17 cellular contexts compared by ENCODE assay signal in genomic region chr7:151223728-151224127, GRCh38. TPM values are rescaled to one million over a fixed set of nuclear protein-coding genes. Genes with fewer than 3 reads are reported as not detected.
DNase-seq lines count a peak whose midpoint lies in the region; ATAC-seq and TF ChIP-seq lines count a peak whose summit lies in the region.
"Had no signal": no experiment of that assay in that cellular context is flagged by ENCODE, and none has a peak within 500 bp of the region (broad histone marks: within the 10 kb centered on the region; RNA-seq: fewer than 3 reads in every experiment).

No MANE protein-coding gene starts in this region.

- no CpG with 5 or more reads among the region's 14 CpGs for WGBS in neuronal stem cell (ENCODE audit: extremely low coverage in 2 of 2, insufficient read length in 2 of 2, insufficient replicate concordance in 1 of 2), 2 donors

- peak overlapping the region; percentile 13 for H3K9ac ChIP-seq in neuronal stem cell (ENCODE audit: low read depth, low read length, poor library complexity)

- no peak overlapping the region for H2BK15ac ChIP-seq in neuronal stem cell (ENCODE audit: low read length)

- H3K23ac ChIP-seq in neuronal stem cell (ENCODE audit: low read depth, low read length, poor library complexity), result no peak overlapping the region

- intact Hi-C loops in OCI-LY7 (cut with micrococcal nuclease; ENCODE audit: unreplicated experiment), result no loop called here

- peaks cover 6% of the 10 kb centered on the region for H3K79me1 ChIP-seq in neuronal stem cell (ENCODE audit: low read depth, low read length)

- no peak overlapping the region for H4K8ac ChIP-seq in neuronal stem cell (ENCODE audit: low read depth, low read length)

- H3K4ac ChIP-seq in neuronal stem cell (ENCODE audit: low read length), result no peak overlapping the region

- no peak overlapping the region for H2AK5ac ChIP-seq in neuronal stem cell (ENCODE audit: low read depth, low read length)

- POLR2A ChIA-PET in OCI-LY7 (lab: Charles Lee), result interaction anchor here (0.7 kb wide), 1 partner anchor 427 kb away, joined by 3 read pairs; no protein-coding TSS in a partner anchor

- peaks cover 20% of the 10 kb centered on the region for H3K4me1 ChIP-seq in DOHH2 (ENCODE audit: control insufficient read depth, low read length)
- peaks cover 22% of the 10 kb centered on the region for H3K4me1 ChIP-seq in OCI-LY7 (ENCODE audit: insufficient read depth, low read length, poor library complexity, severe bottlenecking)
- peaks cover 7 to 15% of the 10 kb centered on the region in 2 donors for H3K4me1 ChIP-seq in neuronal stem cell (ENCODE audit: control insufficient read depth in 2 of 2, insufficient read depth in 1 of 2, low read depth in 1 of 2, low read length in 2 of 2)
- H3K4me1 ChIP-seq: BE2C had no signal

- H3K9me3 ChIP-seq in DOHH2 (ENCODE audit: control insufficient read depth, insufficient read depth, low read length) (no peaks in the 10 kb centered on the region), OCI-LY7 (ENCODE audit: low read length) (no peaks in the 10 kb centered on the region), neuronal stem cell (replicated peaks in 1 of 2; ENCODE audit: control insufficient read depth in 2 of 2, insufficient read depth in 1 of 2, low read depth in 1 of 2, low read length in 2 of 2) (no peaks in the 10 kb centered on the region)
- H3K9me3 ChIP-seq: BE2C had no signal

- no TSS peak for BruUV-seq in OCI-LY7 (replicated peaks; lab: Mats Ljungman, UMichigan)

- H3K14ac ChIP-seq in neuronal stem cell (ENCODE audit: low read length), result no peak overlapping the region

- no peak overlapping the region for H2AFZ ChIP-seq in OCI-LY7 (ENCODE audit: low read length)
- no peak overlapping the region for H2AFZ ChIP-seq in neuronal stem cell (ENCODE audit: low read length)

- no peak overlapping the region for H2BK120ac ChIP-seq in neuronal stem cell (ENCODE audit: low read depth, low read length)

- no peak overlapping the region for H3K18ac ChIP-seq in neuronal stem cell (ENCODE audit: low read length)

- no peak for DNase-seq in OCI-LY7 (ENCODE audit: low spot score)
- DNase-seq in choroid plexus epithelial cell (ENCODE audit: low read depth), result no peak
- DNase-seq in neuronal stem cell (ENCODE audit: low spot score), result no peak
- no peak for DNase-seq in GM19238 (ENCODE audit: insufficient read length, low spot score)
- no peak for DNase-seq in inferior parietal cortex (ENCODE audit: extremely low spot score)
- DNase-seq: BE2C; CD8-positive, alpha-beta T cell; COR-L47; DMS153; DMS79 treated with DMSO at 0.1 percent for 48 hours; GF-D8 had no signal

- CTCF ChIA-PET in OCI-LY7 (lab: Charles Lee; ENCODE audit: unreplicated experiment), result no interaction called here

- no peak for ATAC-seq in GM18517 (IDR thresholded peaks at IDR 0.05; ENCODE audit: unreplicated experiment)
- ATAC-seq: CD8-positive, alpha-beta T cell; HCT116 had no signal

- H4K91ac ChIP-seq in neuronal stem cell (ENCODE audit: low read depth, low read length, poor library complexity), result no peak overlapping the region

- TF ChIP-seq CTCF in DOHH2 (IDR thresholded peaks at IDR 0.05; ENCODE audit: low read depth, low read length, poor library complexity, severe bottlenecking) (peak; percentile 7), OCI-LY7 (conservative IDR thresholded peaks at IDR 0.05; ENCODE audit: low read length) (0 out of 2 replicates have a peak, but pooled peaks have one; percentile 22), choroid plexus epithelial cell (conservative IDR thresholded peaks at IDR 0.05; ENCODE audit: low read depth, low read length) (peak; percentile 4)

- H3F3A ChIP-seq in DOHH2 (ENCODE audit: control insufficient read depth, insufficient read depth), result no peaks in the 10 kb centered on the region

- H3K4me2 ChIP-seq in DOHH2 (ENCODE audit: low read length) (no peak overlapping the region), OCI-LY7 (ENCODE audit: low read length) (no peak overlapping the region), neuronal stem cell (ENCODE audit: insufficient read depth, low read length, poor library complexity, severe bottlenecking) (no peak overlapping the region)

- H3K36me3 ChIP-seq in DOHH2 (ENCODE audit: control insufficient read depth, low read length) (peaks cover 69% of the 10 kb centered on the region), OCI-LY7 (ENCODE audit: insufficient read depth, low read length) (peaks cover 67% of the 10 kb centered on the region), neuronal stem cell (replicated peaks in 1 of 2; ENCODE audit: control insufficient read depth in 2 of 2, insufficient read depth in 2 of 2, low read length in 2 of 2) (peaks cover 40 to 68% of the 10 kb centered on the region in 2 donors)

- H3K9me2 ChIP-seq in DOHH2 (replicated peaks; ENCODE audit: control insufficient read depth, low read length) (no peaks in the 10 kb centered on the region), OCI-LY7 (ENCODE audit: insufficient read depth, low read length) (no peaks in the 10 kb centered on the region)

- H2BK5ac ChIP-seq in neuronal stem cell (ENCODE audit: low read length), result no peak overlapping the region

- H3K79me2 ChIP-seq in DOHH2 (ENCODE audit: control insufficient read depth, low read length), result peaks cover 35% of the 10 kb centered on the region
- peaks cover 22% of the 10 kb centered on the region for H3K79me2 ChIP-seq in OCI-LY7 (ENCODE audit: insufficient read depth, low read depth, low read length)

- H2BK12ac ChIP-seq in neuronal stem cell (ENCODE audit: low read length), result no peak overlapping the region

- H3K27ac ChIP-seq in DOHH2 (ENCODE audit: low read depth, low read length), result no peak overlapping the region
- no peak overlapping the region for H3K27ac ChIP-seq in OCI-LY7 (ENCODE audit: low read depth, low read length, poor library complexity, severe bottlenecking)
- H3K27ac ChIP-seq in neuronal stem cell (replicated peaks; ENCODE audit: low read length), result no peak overlapping the region
- H3K27ac ChIP-seq: C4-2B, HL-60 had no signal

- peaks cover 13% of the 10 kb centered on the region; the same call in 1 of the 2 replicates for H4K20me1 ChIP-seq in DOHH2 (ENCODE audit: control insufficient read depth, insufficient read depth, low read depth, low read length)
- peaks cover 4% of the 10 kb centered on the region for H4K20me1 ChIP-seq in OCI-LY7 (ENCODE audit: insufficient read depth, low read length)

- H3K27me3 ChIP-seq in DOHH2 (ENCODE audit: control insufficient read depth, low read length) (no peaks in the 10 kb centered on the region), neuronal stem cell (ENCODE audit: control insufficient read depth in 3 of 3, insufficient read depth in 3 of 3, low read depth in 1 of 3, low read length in 3 of 3) (no peaks in the 10 kb centered on the region)
- H3K27me3 ChIP-seq: BE2C had no signal

- H3K4me3 ChIP-seq in DOHH2 (ENCODE audit: low read length) (no peak overlapping the region), OCI-LY7 (ENCODE audit: low read depth, low read length, poor library complexity, severe bottlenecking) (no peak overlapping the region), choroid plexus epithelial cell (ENCODE audit: low read depth, low read length) (no peak overlapping the region), neuronal stem cell (ENCODE audit: low read length in 2 of 2) (no peak overlapping the region)

RNA-seq across cellular contexts. Expression of gene ABCF2, which starts 3.3 kb away (rescaled TPM):
- 30.7 and 31.8 TPM in 2 replicates for total RNA-seq in OCI-LY7 (2014; rRNA removed; shearing (Covaris generic))
- total RNA-seq in OCI-LY7 (2022), result 28.6 and 44.9 TPM in 2 replicates
- 19.4 TPM for polyA plus RNA-seq in neuronal stem cell (2013, experiment 1 of 2)
- 19.4 TPM for polyA plus RNA-seq in neuronal stem cell (2013, experiment 2 of 2)

RNA-seq across cellular contexts. Expression of gene CHPF2, which starts 8.6 kb away (rescaled TPM):
- total RNA-seq in OCI-LY7 (2014; rRNA removed; shearing (Covaris generic)), result 19.8 and 27.0 TPM in 2 replicates
- total RNA-seq in OCI-LY7 (2022), result 29.8 and 34.2 TPM in 2 replicates
- 8.2 TPM for polyA plus RNA-seq in neuronal stem cell (2013, experiment 1 of 2)
- polyA plus RNA-seq in neuronal stem cell (2013, experiment 2 of 2), result 8.7 TPM

RNA-seq across cellular contexts. Expression of gene H2BK1, which starts 13.4 kb away (rescaled TPM):
- total RNA-seq in OCI-LY7 (2014; rRNA removed; shearing (Covaris generic)), result 1.3 TPM in 1 of 2 replicates, not detected in the other
- not detected in 2 replicates for total RNA-seq in OCI-LY7 (2022)
- polyA plus RNA-seq in neuronal stem cell (2013, experiment 1 of 2), result not detected
- polyA plus RNA-seq in neuronal stem cell (2013, experiment 2 of 2), result not detected

RNA-seq across cellular contexts. Expression of gene SMARCD3, which starts 24.8 kb away (rescaled TPM):
- total RNA-seq in OCI-LY7 (2014; rRNA removed; shearing (Covaris generic)), result 1.5 and 2.5 TPM in 2 replicates
- total RNA-seq in OCI-LY7 (2022), result 1.5 and 1.9 TPM in 2 replicates
- polyA plus RNA-seq in neuronal stem cell (2013, experiment 1 of 2), result 32.4 TPM
- 33.6 TPM for polyA plus RNA-seq in neuronal stem cell (2013, experiment 2 of 2)

RNA-seq across cellular contexts. Expression of gene ASB10, which starts 36.7 kb away (rescaled TPM):
- total RNA-seq in OCI-LY7 (2014; rRNA removed; shearing (Covaris generic)), result not detected in 2 replicates
- total RNA-seq in OCI-LY7 (2022), result not detected in 2 replicates
- polyA plus RNA-seq in neuronal stem cell (2013, experiment 1 of 2), result not detected
- not detected for polyA plus RNA-seq in neuronal stem cell (2013, experiment 2 of 2)
- total RNA-seq: CD8-positive, alpha-beta T cell; H4 had no signal
